In genomic region chr20:54067606-54068174, GRCh38 we compare ENCODE assay signal across 8 cellular contexts. TPM values are rescaled to one million over a fixed set of nuclear protein-coding genes. Genes with fewer than 3 reads are reported as not detected.
DNase-seq lines count a peak whose midpoint lies in the region; ATAC-seq, FAIRE-seq and TF ChIP-seq lines count a peak whose summit lies in the region.

No MANE protein-coding gene starts in this region.

- peak overlapping the region; percentile 58 for H4K91ac ChIP-seq in H1 (replicated peaks; ENCODE audit: insufficient read length, low read length)

- H3K4me2 ChIP-seq in H1 (ENCODE audit: insufficient read depth in 1 of 2, low read depth in 2 of 2, low read length in 2 of 2), result peak overlapping the region in 1 of 2 experiments; percentile 7; a peak in 1 of 4 replicates

- no peaks in the 10 kb centered on the region for H4K20me1 ChIP-seq in H1 (replicated peaks in 1 of 2; ENCODE audit: control insufficient read depth in 1 of 2, insufficient read depth in 2 of 2, low read length in 2 of 2)

- H3K4me1 ChIP-seq in A673 (ENCODE audit: insufficient read depth, low read length, poor library complexity, severe bottlenecking) (peaks cover 9% of the 10 kb centered on the region), HUES48 (ENCODE audit: control insufficient read depth, insufficient read depth, low read length) (peaks cover 35% of the 10 kb centered on the region), H1 (replicated peaks in 1 of 4; ENCODE audit: control insufficient read depth in 3 of 4, insufficient read depth in 4 of 4, low read length in 3 of 4) (peaks cover 13 to 31% (median 17%) of the 10 kb centered on the region in 4 experiments), thyroid gland (no peaks in the 10 kb centered on the region)

- no peaks in the 10 kb centered on the region for H3K23me2 ChIP-seq in H1 (ENCODE audit: low read depth, low read length)

- peak overlapping the region; percentile 40; the same call in 1 of the 2 replicates for H2BK5ac ChIP-seq in H1 (ENCODE audit: low read depth, low read length)

- no peak overlapping the region for H3K4ac ChIP-seq in H1 (replicated peaks; ENCODE audit: insufficient read length, low read depth, low read length)

- no peak overlapping the region for H4K8ac ChIP-seq in H1 (ENCODE audit: extremely low read depth, insufficient read depth, low read length)

- H3K27ac ChIP-seq in A673 (ENCODE audit: low read depth, low read length, poor library complexity, severe bottlenecking), result no peak overlapping the region
- peak overlapping the region; percentile 18 for H3K27ac ChIP-seq in HUES48 (ENCODE audit: low read depth, low read length)
- no peak overlapping the region for H3K27ac ChIP-seq in H1 (ENCODE audit: low read depth, low read length)
- H3K27ac ChIP-seq in thyroid gland, result no peak overlapping the region

- H2AFZ ChIP-seq in H1 (ENCODE audit: low read length), result peak overlapping the region; percentile 18; the same call in 1 of the 2 replicates

- H2BK15ac ChIP-seq in H1 (ENCODE audit: low read length), result 0 out of 2 replicates have a peak overlapping the region, but pooled peaks have one; percentile 10

- no peak for TF ChIP-seq EP300 in H1 (IDR thresholded peaks at IDR 0.05; ENCODE audit: borderline replicate concordance in 1 of 2, low read depth in 2 of 2, low read length in 2 of 2)

- H3K79me2 ChIP-seq in H1 (ENCODE audit: control insufficient read depth in 1 of 2, insufficient read depth in 2 of 2, low read length in 2 of 2), result no peaks in the 10 kb centered on the region

- no peak for TF ChIP-seq RAD21 in H1 (IDR thresholded peaks at IDR 0.05 in 1 of 2, conservative IDR thresholded peaks at IDR 0.05 in 1 of 2; ENCODE audit: low read depth in 2 of 2, low read length in 2 of 2)

- POLR2A ChIA-PET in A673 (lab: Charles Lee; ENCODE audit: low non-redundant PET), result no interaction called here
- POLR2A ChIA-PET in H1 (lab: Charles Lee; ENCODE audit: partially characterized antibody), result interaction anchor here (1.4 kb wide), 1 partner anchor 9 kb away, joined by 4 read pairs; no protein-coding TSS in a partner anchor

- H3K36me3 ChIP-seq in A673 (ENCODE audit: insufficient read depth, low read length, poor library complexity, severe bottlenecking) (no peaks in the 10 kb centered on the region), HUES48 (ENCODE audit: control insufficient read depth, insufficient read depth, low read length) (no peaks in the 10 kb centered on the region), H1 (ENCODE audit: control insufficient read depth in 2 of 4, insufficient read depth in 4 of 4, low read length in 3 of 4) (no peaks in the 10 kb centered on the region), thyroid gland (no peaks in the 10 kb centered on the region)

- H2BK12ac ChIP-seq in H1 (ENCODE audit: low read depth, low read length), result peak overlapping the region; percentile 69; the same call in 1 of the 2 replicates

- H3K4me3 ChIP-seq in A673 (ENCODE audit: low read depth, low read length, poor library complexity, severe bottlenecking), result no peak overlapping the region
- H3K4me3 ChIP-seq in HUES48 (ENCODE audit: low read depth, low read length), result no peak overlapping the region
- H3K4me3 ChIP-seq in H1 (ENCODE audit: extremely low read depth in 1 of 4, insufficient read depth in 2 of 4, low read depth in 3 of 4, low read length in 4 of 4), result no peak overlapping the region
- H3K4me3 ChIP-seq in thyroid gland (replicated peaks in 1 of 3), result no peak overlapping the region

- no peak overlapping the region; the same call in 1 of the 2 replicates for H3K18ac ChIP-seq in H1 (ENCODE audit: extremely low read depth, low read length)

- H3K9me3 ChIP-seq in A673 (ENCODE audit: low read depth, low read length, poor library complexity, severe bottlenecking) (no peaks in the 10 kb centered on the region), HUES48 (ENCODE audit: control insufficient read depth, insufficient read depth, low read length) (no peaks in the 10 kb centered on the region), H1 (ENCODE audit: insufficient read depth in 2 of 2, low read depth in 1 of 2, low read length in 1 of 2) (no peaks in the 10 kb centered on the region), thyroid gland (no peaks in the 10 kb centered on the region)

- H3K56ac ChIP-seq in H1 (replicated peaks; ENCODE audit: insufficient read length, low read depth, low read length), result no peak overlapping the region

- H2AK5ac ChIP-seq in H1 (ENCODE audit: low read depth, low read length), result no peak overlapping the region

- CTCF ChIA-PET in A673 (lab: Charles Lee) (no interaction called here), H1 (lab: Charles Lee; ENCODE audit: partially characterized antibody) (interaction anchor here (0.6 to 2.2 kb wide), 4 partner anchors 126 to 183 kb away, joined by 3 to 8 read pairs (median 5); partner anchors contain the start of gene PFDN4)

- H2BK20ac ChIP-seq in H1 (ENCODE audit: low read length), result peak overlapping the region; percentile 24

- WGBS in H1 (ENCODE audit: extremely low coverage in 1 of 2, insufficient coverage in 1 of 2, insufficient read length in 1 of 2, insufficient replicate concordance in 2 of 2, low coverage in 1 of 2, low lambda C conversion rate in 2 of 2, missing lambda C conversion rate in 1 of 2), 2 experiments, result 78% methylated on average over 8 of the region's 8 CpGs; no CpG with 5 or more reads in 1 of the 2 experiments
- 45 to 55% methylated on average over 7 to 8 of the region's 8 CpGs for WGBS in thyroid gland, 2 donors

- H3K79me1 ChIP-seq in H1 (ENCODE audit: low read depth, low read length), result no peaks in the 10 kb centered on the region

- no peaks in the 10 kb centered on the region for H3K27me3 ChIP-seq in A673 (replicated peaks; ENCODE audit: insufficient read depth, low read depth, low read length, poor library complexity)
- no peaks in the 10 kb centered on the region for H3K27me3 ChIP-seq in HUES48 (ENCODE audit: control insufficient read depth, insufficient read depth, low read length)
- H3K27me3 ChIP-seq in H1 (replicated peaks in 1 of 4; ENCODE audit: control insufficient read depth in 3 of 4, extremely low read depth in 1 of 4, insufficient read depth in 3 of 4, low read length in 3 of 4), result no peaks in the 10 kb centered on the region
- H3K27me3 ChIP-seq in thyroid gland, result no peaks in the 10 kb centered on the region

- intact Hi-C loops in A673 (cut with micrococcal nuclease; ENCODE audit: unreplicated experiment) (no loop called here), thyroid gland (cut with DNase I) (no loop called here)

- TF ChIP-seq CTCF in A673 (conservative IDR thresholded peaks at IDR 0.05; ENCODE audit: low read depth, low read length) (no peak), H1 (IDR thresholded peaks at IDR 0.05; ENCODE audit: control extremely low read depth in 1 of 3, insufficient read depth in 1 of 3, low read depth in 1 of 3, low read length in 3 of 3) (no peak), thyroid gland (IDR thresholded peaks at IDR 0.05) (no peak)

- TF ChIP-seq POLR2A in H1 (IDR thresholded peaks at IDR 0.05; ENCODE audit: control extremely low read depth in 1 of 2, low read depth in 2 of 2, low read length in 2 of 2), result no peak
- no peak for TF ChIP-seq POLR2A in thyroid gland (IDR thresholded peaks at IDR 0.05)

- no peak overlapping the region for H3K23ac ChIP-seq in H1 (ENCODE audit: insufficient read length)

- no peak overlapping the region for H3K14ac ChIP-seq in H1 (ENCODE audit: insufficient read length)

- DNase-seq in A673 (ENCODE audit: low spot score) (peak; percentile 65), H1 (ENCODE audit: low read depth in 1 of 2, low spot score in 2 of 2) (peak in 1 of 2 experiments; percentile 29), thyroid gland (peak; percentile 36 to 61), D341Med (ENCODE audit: low spot score) (no peak), SK-N-DZ (ENCODE audit: low spot score) (no peak)
- DNase-seq in central memory CD4-positive, alpha-beta T cell, result no peak

- no peak overlapping the region for H4K5ac ChIP-seq in H1 (ENCODE audit: insufficient read length, low read depth, low read length)

- ATAC-seq in GM21515 (IDR thresholded peaks at IDR 0.05; ENCODE audit: unreplicated experiment), result peak; percentile 44

- BruUV-seq in A673 (replicated peaks; lab: Mats Ljungman, UMichigan), result no TSS peak

- H2BK120ac ChIP-seq in H1 (replicated peaks; ENCODE audit: low read depth, low read length), result no peak overlapping the region

- no peak for FAIRE-seq in H1 (lab: Jason Lieb, UNC)

- H3K9ac ChIP-seq in HUES48 (ENCODE audit: low read depth, low read length), result no peak overlapping the region
- no peak overlapping the region for H3K9ac ChIP-seq in H1 (replicated peaks in 1 of 4; ENCODE audit: extremely low read depth in 1 of 4, low read depth in 3 of 4, low read length in 3 of 4)

TF ChIP-seq in H1, 55 proteins besides CTCF, POLR2A, EP300 and RAD21:
- TF ChIP-seq, protein P1, sequence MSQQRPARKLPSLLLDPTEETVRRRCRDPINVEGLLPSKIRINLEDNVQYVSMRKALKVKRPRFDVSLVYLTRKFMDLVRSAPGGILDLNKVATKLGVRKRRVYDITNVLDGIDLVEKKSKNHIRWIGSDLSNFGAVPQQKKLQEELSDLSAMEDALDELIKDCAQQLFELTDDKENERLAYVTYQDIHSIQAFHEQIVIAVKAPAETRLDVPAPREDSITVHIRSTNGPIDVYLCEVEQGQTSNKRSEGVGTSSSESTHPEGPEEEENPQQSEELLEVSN (IDR thresholded peaks at IDR 0.05), result no peak
- peak; percentile 65 for TF ChIP-seq JUND (IDR thresholded peaks at IDR 0.05; ENCODE audit: low read length)

RNA-seq across cellular contexts. Expression of gene BCAS1, which starts 2.7 kb away (rescaled TPM):
- total RNA-seq in A673 (2021), result 1.4 and 2.6 TPM in 2 replicates
- total RNA-seq in H1 (2021; fragmentation: NEBNext Ultra II Directional; extraction: Animal tissue kit (Norgen Biotek cat#: 25700)), result 0.19 and 0.27 TPM in 2 replicates
- polyA plus RNA-seq in H1 (2011; rRNA removed), result 0.06 and 0.08 TPM in 2 replicates
- polyA plus RNA-seq in H1 (2011; cell fraction: cytosol; rRNA removed), result 0.03 TPM
- 0.10 TPM for polyA plus RNA-seq in H1 (2011; cell fraction: nucleus; rRNA removed)
- 0.25 to 0.48 TPM (median 0.38 TPM) in 3 of 4 replicates, not detected in the other for polyA plus RNA-seq in H1 (2012, experiment 1 of 2)
- polyA plus RNA-seq in H1 (2012, experiment 2 of 2), result not detected
- 0.20 TPM for polyA plus RNA-seq in H1 (2013, experiment 1 of 2)
- polyA plus RNA-seq in H1 (2013, experiment 2 of 2), result 0.18 TPM
- 0.02 and 0.06 TPM in 2 replicates for polyA minus RNA-seq in H1 (2011; rRNA and poly(A)+ RNA removed)
- polyA minus RNA-seq in H1 (2011; cell fraction: cytosol; rRNA and poly(A)+ RNA removed), result not detected
- 0.30 TPM for polyA minus RNA-seq in H1 (2011; cell fraction: nucleus; rRNA and poly(A)+ RNA removed)
- under 1 TPM in 1 of 4 donors, not detected in 3; 0.11 TPM for total RNA-seq in thyroid gland
- 0.08 and 0.10 TPM in 2 replicates for polyA plus RNA-seq in SK-N-DZ (2014; cell fraction: cytosol; rRNA removed)
- polyA plus RNA-seq in SK-N-DZ (2014; cell fraction: nucleus; rRNA removed), result 0.15 and 0.36 TPM in 2 replicates

Comparison
In these comparisons a context has a peak if more than half of its experiments do, and no peak if none do; other contexts are left out.
1. DNase-seq: peak in A673 (single experiment) and thyroid gland (2 of 2); none in D341Med (single experiment), SK-N-DZ (single experiment) and central memory CD4-positive, alpha-beta T cell (single experiment).